Comparison of ENCODE assay signal across 31 cellular contexts in genomic region chr6:3114377-3114776, GRCh38.
"Had no signal": no experiment of that assay in that cellular context is flagged by ENCODE, and none has a peak within 500 bp of the region (broad histone marks: within the 10 kb centered on the region; RNA-seq: fewer than 3 reads in every experiment).

No MANE protein-coding gene starts in this region.

- H3K27me3 Mint-ChIP-seq: activated CD4-positive, alpha-beta memory T cell treated with anti-CD3 and anti-CD28 coated beads, Interleukin-2, amount 10 ng/mL, durations not matched to agents 7 days and 5 days; activated naive CD8-positive, alpha-beta T cell treated with anti-CD3 and anti-CD28 coated beads for 36 hours had no signal

- H3K4me3 Mint-ChIP-seq: activated CD4-positive, alpha-beta memory T cell treated with anti-CD3 and anti-CD28 coated beads, Interleukin-2, amount 10 ng/mL, durations not matched to agents 7 days and 5 days; activated naive CD8-positive, alpha-beta T cell treated with anti-CD3 and anti-CD28 coated beads for 36 hours had no signal

- H3K27ac Mint-ChIP-seq: activated CD4-positive, alpha-beta memory T cell treated with anti-CD3 and anti-CD28 coated beads, Interleukin-2, amount 10 ng/mL, durations not matched to agents 7 days and 5 days; activated naive CD8-positive, alpha-beta T cell treated with anti-CD3 and anti-CD28 coated beads for 36 hours; activated T-helper 2 cell treated with anti-CD3 and anti-CD28 coated beads, Interferon-gamma antibody, Interleukin-2, Interleukin-4, amounts not matched to agents 10 μg/mL and 5 μg/mL and 100 μg/mL, durations not matched to agents 14 hours and 24 hours and 36 hours had no signal

- H2AFZ ChIP-seq: PC-9 had no signal

- H3K27me3 ChIP-seq: brain microvascular endothelial cell had no signal

- H3K27ac ChIP-seq: brain microvascular endothelial cell, PC-9, RWPE1, WERI-Rb-1 had no signal

- H3K4me2 ChIP-seq: PC-9 had no signal

- H3K9me3 Mint-ChIP-seq: activated CD4-positive, alpha-beta memory T cell treated with anti-CD3 and anti-CD28 coated beads, Interleukin-2, amount 10 ng/mL, durations not matched to agents 7 days and 5 days; activated naive CD8-positive, alpha-beta T cell treated with anti-CD3 and anti-CD28 coated beads for 36 hours; activated T-helper 2 cell treated with anti-CD3 and anti-CD28 coated beads, Interferon-gamma antibody, Interleukin-2, Interleukin-4, amounts not matched to agents 10 μg/mL and 5 μg/mL and 100 μg/mL, durations not matched to agents 14 hours and 24 hours and 36 hours had no signal

- H3K4me3 ChIP-seq: PC-9 had no signal

- ATAC-seq: Right ventricle myocardium inferior had no signal

- DNase-seq: activated CD4-positive, alpha-beta memory T cell treated with anti-CD3 and anti-CD28 coated beads, Interleukin-2, amount 10 ng/mL, durations not matched to agents 7 days and 5 days; activated CD4-positive, alpha-beta T cell treated with anti-CD3 and anti-CD28 coated beads for 1 hour; activated CD4-positive, alpha-beta T cell treated with anti-CD3 and anti-CD28 coated beads for 48 hours; activated CD4-positive, CD25-positive, alpha-beta regulatory T cell; activated CD8-positive, alpha-beta memory T cell treated with anti-CD3 and anti-CD28 coated beads, Interleukin-2, amount 50 U/mL, for 48 hours; activated gamma-delta T cell treated with Interleukin-2 at 50 U/mL for 16 hours; activated naive CD4-positive, alpha-beta T cell treated with anti-CD3 and anti-CD28 coated beads, Interleukin-2, amount 50 U/mL, for 16 hours; activated naive CD8-positive, alpha-beta T cell treated with anti-CD3 and anti-CD28 coated beads for 36 hours; amniotic stem cell; aorta; brain microvascular endothelial cell; central memory CD4-positive, alpha-beta T cell; MM.1S; NCI-H1092 treated with DMSO at 0.1 percent for 48 hours; NCI-H1417; NCI-H146; NCI-H187; NCI-H2029 treated with DMSO at 0.1 percent for 48 hours; NCI-H2107; NCI-H2171; NCI-H510A; NCI-H526; NCI-H748 treated with DMSO at 0.1 percent for 48 hours; NK-92 treated with Interleukin-12 subunit alpha and Interleukin-12 subunit beta, amount 100 ng/mL, for 24 hours; PC-9; SIG-M5; T1000; WERI-Rb-1 had no signal
